Comparison of ENCODE assay signal across 1 cellular context in genomic region chr10:72133517-72133916, GRCh38.
TF ChIP-seq lines count a peak whose summit lies in the region.

No MANE protein-coding gene starts in this region.

TF ChIP-seq in GM23338, 12 proteins besides CTCF, POLR2A, EP300 and RAD21 (continued from another document):
- TF ChIP-seq, protein P1, sequence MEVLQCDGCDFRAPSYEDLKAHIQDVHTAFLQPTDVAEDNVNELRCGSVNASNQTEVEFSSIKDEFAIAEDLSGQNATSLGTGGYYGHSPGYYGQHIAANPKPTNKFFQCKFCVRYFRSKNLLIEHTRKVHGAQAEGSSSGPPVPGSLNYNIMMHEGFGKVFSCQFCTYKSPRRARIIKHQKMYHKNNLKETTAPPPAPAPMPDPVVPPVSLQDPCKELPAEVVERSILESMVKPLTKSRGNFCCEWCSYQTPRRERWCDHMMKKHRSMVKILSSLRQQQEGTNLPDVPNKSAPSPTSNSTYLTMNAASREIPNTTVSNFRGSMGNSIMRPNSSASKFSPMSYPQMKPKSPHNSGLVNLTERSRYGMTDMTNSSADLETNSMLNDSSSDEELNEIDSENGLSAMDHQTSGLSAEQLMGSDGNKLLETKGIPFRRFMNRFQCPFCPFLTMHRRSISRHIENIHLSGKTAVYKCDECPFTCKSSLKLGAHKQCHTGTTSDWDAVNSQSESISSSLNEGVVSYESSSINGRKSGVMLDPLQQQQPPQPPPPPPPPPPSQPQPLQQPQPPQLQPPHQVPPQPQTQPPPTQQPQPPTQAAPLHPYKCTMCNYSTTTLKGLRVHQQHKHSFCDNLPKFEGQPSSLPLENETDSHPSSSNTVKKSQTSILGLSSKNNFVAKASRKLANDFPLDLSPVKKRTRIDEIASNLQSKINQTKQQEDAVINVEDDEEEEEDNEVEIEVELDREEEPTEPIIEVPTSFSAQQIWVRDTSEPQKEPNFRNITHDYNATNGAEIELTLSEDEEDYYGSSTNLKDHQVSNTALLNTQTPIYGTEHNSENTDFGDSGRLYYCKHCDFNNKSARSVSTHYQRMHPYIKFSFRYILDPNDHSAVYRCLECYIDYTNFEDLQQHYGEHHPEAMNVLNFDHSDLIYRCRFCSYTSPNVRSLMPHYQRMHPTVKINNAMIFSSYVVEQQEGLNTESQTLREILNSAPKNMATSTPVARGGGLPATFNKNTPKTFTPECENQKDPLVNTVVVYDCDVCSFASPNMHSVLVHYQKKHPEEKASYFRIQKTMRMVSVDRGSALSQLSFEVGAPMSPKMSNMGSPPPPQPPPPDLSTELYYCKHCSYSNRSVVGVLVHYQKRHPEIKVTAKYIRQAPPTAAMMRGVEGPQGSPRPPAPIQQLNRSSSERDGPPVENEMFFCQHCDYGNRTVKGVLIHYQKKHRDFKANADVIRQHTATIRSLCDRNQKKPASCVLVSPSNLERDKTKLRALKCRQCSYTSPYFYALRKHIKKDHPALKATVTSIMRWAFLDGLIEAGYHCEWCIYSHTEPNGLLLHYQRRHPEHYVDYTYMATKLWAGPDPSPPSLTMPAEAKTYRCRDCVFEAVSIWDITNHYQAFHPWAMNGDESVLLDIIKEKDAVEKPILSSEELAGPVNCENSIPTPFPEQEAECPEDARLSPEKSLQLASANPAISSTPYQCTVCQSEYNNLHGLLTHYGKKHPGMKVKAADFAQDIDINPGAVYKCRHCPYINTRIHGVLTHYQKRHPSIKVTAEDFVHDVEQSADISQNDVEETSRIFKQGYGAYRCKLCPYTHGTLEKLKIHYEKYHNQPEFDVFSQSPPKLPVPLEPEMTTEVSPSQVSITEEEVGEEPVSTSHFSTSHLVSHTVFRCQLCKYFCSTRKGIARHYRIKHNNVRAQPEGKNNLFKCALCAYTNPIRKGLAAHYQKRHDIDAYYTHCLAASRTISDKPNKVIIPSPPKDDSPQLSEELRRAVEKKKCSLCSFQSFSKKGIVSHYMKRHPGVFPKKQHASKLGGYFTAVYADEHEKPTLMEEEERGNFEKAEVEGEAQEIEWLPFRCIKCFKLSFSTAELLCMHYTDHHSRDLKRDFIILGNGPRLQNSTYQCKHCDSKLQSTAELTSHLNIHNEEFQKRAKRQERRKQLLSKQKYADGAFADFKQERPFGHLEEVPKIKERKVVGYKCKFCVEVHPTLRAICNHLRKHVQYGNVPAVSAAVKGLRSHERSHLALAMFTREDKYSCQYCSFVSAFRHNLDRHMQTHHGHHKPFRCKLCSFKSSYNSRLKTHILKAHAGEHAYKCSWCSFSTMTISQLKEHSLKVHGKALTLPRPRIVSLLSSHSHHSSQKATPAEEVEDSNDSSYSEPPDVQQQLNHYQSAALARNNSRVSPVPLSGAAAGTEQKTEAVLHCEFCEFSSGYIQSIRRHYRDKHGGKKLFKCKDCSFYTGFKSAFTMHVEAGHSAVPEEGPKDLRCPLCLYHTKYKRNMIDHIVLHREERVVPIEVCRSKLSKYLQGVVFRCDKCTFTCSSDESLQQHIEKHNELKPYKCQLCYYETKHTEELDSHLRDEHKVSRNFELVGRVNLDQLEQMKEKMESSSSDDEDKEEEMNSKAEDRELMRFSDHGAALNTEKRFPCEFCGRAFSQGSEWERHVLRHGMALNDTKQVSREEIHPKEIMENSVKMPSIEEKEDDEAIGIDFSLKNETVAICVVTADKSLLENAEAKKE (CRISPR knock-in tag; IDR thresholded peaks at IDR 0.05): no peak
- TF ChIP-seq JUNB (IDR thresholded peaks at IDR 0.05; ENCODE audit: unreplicated experiment): no peak
